In the genomic region with DNA sequence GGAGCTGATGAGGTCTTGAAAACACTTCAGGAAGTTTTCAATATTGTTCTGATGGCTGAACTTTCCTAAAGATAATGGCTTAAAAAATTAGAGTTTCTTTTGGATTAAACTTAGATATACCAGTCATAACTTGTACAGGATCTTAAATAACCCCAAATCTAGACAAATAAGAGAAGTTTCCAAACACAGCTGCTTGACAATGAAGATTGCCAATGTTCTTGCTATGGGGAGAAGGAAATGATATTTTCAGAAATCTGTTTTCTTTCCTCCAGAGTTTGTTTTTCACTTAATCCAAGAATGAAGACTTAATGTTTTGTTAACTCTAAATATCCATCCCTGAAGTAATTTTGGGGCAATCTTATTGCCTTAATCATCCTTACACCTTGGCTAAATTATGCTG, we compare ENCODE assay signal across 1 cellular context.
TF ChIP-seq lines count a peak whose summit lies in the region.

No MANE protein-coding gene starts in this region.

TF ChIP-seq in IMR-90, 13 proteins besides CTCF, POLR2A, EP300 and RAD21:
- TF ChIP-seq RCOR1 (IDR thresholded peaks at IDR 0.05; ENCODE audit: insufficient replicate concordance, low read length) (no peak), MXI1 (IDR thresholded peaks at IDR 0.05; ENCODE audit: borderline replicate concordance, low read depth, low read length) (no peak), CHD1 (IDR thresholded peaks at IDR 0.05; ENCODE audit: low read depth, low read length) (no peak), RFX5 (IDR thresholded peaks at IDR 0.05; ENCODE audit: low read depth, low read length) (no peak), MAZ (IDR thresholded peaks at IDR 0.05; ENCODE audit: borderline replicate concordance, low read depth, low read length) (no peak), NFE2L2 (IDR thresholded peaks at IDR 0.05; ENCODE audit: low read depth, low read length) (no peak), FOS (IDR thresholded peaks at IDR 0.05; ENCODE audit: low read depth, low read length) (no peak), SMC3 (IDR thresholded peaks at IDR 0.05; ENCODE audit: low read depth, low read length) (no peak), CEBPB (IDR thresholded peaks at IDR 0.05; ENCODE audit: low read depth, low read length) (no peak), BHLHE40 (IDR thresholded peaks at IDR 0.05; ENCODE audit: low read depth, low read length) (no peak), MAFK (IDR thresholded peaks at IDR 0.05; ENCODE audit: low read depth, low read length) (no peak)
- TF ChIP-seq, protein P1, sequence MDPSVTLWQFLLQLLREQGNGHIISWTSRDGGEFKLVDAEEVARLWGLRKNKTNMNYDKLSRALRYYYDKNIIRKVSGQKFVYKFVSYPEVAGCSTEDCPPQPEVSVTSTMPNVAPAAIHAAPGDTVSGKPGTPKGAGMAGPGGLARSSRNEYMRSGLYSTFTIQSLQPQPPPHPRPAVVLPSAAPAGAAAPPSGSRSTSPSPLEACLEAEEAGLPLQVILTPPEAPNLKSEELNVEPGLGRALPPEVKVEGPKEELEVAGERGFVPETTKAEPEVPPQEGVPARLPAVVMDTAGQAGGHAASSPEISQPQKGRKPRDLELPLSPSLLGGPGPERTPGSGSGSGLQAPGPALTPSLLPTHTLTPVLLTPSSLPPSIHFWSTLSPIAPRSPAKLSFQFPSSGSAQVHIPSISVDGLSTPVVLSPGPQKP (IDR thresholded peaks at IDR 0.05; ENCODE audit: borderline replicate concordance, low read depth, low read length), result no peak
- TF ChIP-seq, protein P2, sequence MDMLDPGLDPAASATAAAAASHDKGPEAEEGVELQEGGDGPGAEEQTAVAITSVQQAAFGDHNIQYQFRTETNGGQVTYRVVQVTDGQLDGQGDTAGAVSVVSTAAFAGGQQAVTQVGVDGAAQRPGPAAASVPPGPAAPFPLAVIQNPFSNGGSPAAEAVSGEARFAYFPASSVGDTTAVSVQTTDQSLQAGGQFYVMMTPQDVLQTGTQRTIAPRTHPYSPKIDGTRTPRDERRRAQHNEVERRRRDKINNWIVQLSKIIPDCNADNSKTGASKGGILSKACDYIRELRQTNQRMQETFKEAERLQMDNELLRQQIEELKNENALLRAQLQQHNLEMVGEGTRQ (IDR thresholded peaks at IDR 0.05; ENCODE audit: low read depth, low read length), result no peak
